1 cellular context compared by ENCODE assay signal in the genomic region with DNA sequence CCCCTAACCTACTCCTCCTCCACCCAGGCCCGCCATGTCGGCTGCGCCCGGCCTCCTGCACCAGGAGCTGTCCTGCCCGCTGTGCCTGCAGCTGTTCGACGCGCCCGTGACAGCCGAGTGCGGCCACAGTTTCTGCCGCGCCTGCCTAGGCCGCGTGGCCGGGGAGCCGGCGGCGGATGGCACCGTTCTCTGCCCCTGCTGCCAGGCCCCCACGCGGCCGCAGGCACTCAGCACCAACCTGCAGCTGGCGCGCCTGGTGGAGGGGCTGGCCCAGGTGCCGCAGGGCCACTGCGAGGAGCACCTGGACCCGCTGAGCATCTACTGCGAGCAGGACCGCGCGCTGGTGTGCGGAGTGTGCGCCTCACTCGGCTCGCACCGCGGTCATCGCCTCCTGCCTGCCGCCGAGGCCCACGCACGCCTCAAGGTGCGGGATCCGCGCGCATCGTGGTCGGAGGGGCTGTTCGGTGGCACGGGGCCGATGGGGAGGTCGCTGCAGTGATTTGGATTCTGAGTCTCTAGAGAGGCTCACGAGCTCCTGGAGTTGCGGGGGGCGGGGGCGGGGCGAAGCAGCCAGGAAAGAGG.
TF ChIP-seq lines count a peak whose summit lies in the region.

No MANE protein-coding gene starts in this region.

TF ChIP-seq in A549, 52 proteins besides CTCF, POLR2A, EP300 and RAD21 (continued from another document):
- TF ChIP-seq, protein P1, sequence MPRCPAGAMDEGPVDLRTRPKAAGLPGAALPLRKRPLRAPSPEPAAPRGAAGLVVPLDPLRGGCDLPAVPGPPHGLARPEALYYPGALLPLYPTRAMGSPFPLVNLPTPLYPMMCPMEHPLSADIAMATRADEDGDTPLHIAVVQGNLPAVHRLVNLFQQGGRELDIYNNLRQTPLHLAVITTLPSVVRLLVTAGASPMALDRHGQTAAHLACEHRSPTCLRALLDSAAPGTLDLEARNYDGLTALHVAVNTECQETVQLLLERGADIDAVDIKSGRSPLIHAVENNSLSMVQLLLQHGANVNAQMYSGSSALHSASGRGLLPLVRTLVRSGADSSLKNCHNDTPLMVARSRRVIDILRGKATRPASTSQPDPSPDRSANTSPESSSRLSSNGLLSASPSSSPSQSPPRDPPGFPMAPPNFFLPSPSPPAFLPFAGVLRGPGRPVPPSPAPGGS (IDR thresholded peaks at IDR 0.05), result no peak
- TF ChIP-seq BHLHE40 (IDR thresholded peaks at IDR 0.05; ENCODE audit: low read depth, low read length), result no peak
- no peak for TF ChIP-seq CEBPB (IDR thresholded peaks at IDR 0.05)
